Comparison of ENCODE assay signal across 27 cellular contexts in genomic region chrX:128216364-128216763, GRCh38.
"Had no signal": no experiment of that assay in that cellular context is flagged by ENCODE, and none has a peak within 500 bp of the region (broad histone marks: within the 10 kb centered on the region; RNA-seq: fewer than 3 reads in every experiment).

No MANE protein-coding gene starts in this region.

- H3K9me3 ChIP-seq: colonic mucosa, esophagus muscularis mucosa, esophagus squamous epithelium, gastrocnemius medialis, gastroesophageal sphincter had no signal

- H3K4me3 ChIP-seq: colonic mucosa, coronary artery, dorsolateral prefrontal cortex, esophagus muscularis mucosa, esophagus squamous epithelium, gastrocnemius medialis, gastroesophageal sphincter, heart left ventricle, heart right ventricle had no signal

- H3K4me1 ChIP-seq: colonic mucosa, esophagus muscularis mucosa, esophagus squamous epithelium, foreskin keratinocyte, gastrocnemius medialis, gastroesophageal sphincter, heart left ventricle, heart right ventricle had no signal

- FAIRE-seq: colon, endometrium, endothelial cell of umbilical vein had no signal

- DNase-seq: colonic mucosa; cortex of kidney; dermis blood vessel endothelial cell; dorsolateral prefrontal cortex; effector CD4-positive, alpha-beta T cell; effector CD8-positive, alpha-beta T cell; effector memory CD4-positive, alpha-beta T cell; effector memory CD8-positive, alpha-beta T cell; endodermal cell; erythroblast; esophagus squamous epithelium; foreskin fibroblast; foreskin keratinocyte; foreskin melanocyte; gastrocnemius medialis; glutamatergic neuron; head of caudate nucleus; heart left ventricle; heart right ventricle had no signal

- ATAC-seq: effector memory CD8-positive, alpha-beta T cell; esophagus mucosa; foreskin keratinocyte; gastrocnemius medialis; gastroesophageal sphincter; heart left ventricle; heart right ventricle had no signal

- H3K36me3 ChIP-seq: colonic mucosa, esophagus muscularis mucosa, esophagus squamous epithelium, gastrocnemius medialis, gastroesophageal sphincter, heart left ventricle, heart right ventricle had no signal

- H3K27ac ChIP-seq: colonic mucosa, coronary artery, dorsolateral prefrontal cortex, epithelial cell of prostate, esophagus muscularis mucosa, esophagus squamous epithelium, foreskin keratinocyte, gastrocnemius medialis, gastroesophageal sphincter, heart left ventricle, heart right ventricle had no signal

- H3K27me3 ChIP-seq: colonic mucosa, esophagus muscularis mucosa, esophagus squamous epithelium, foreskin keratinocyte, gastrocnemius medialis, gastroesophageal sphincter, heart left ventricle, heart right ventricle had no signal
